Comparison of ENCODE assay signal across 1 cellular context in the genomic region with DNA sequence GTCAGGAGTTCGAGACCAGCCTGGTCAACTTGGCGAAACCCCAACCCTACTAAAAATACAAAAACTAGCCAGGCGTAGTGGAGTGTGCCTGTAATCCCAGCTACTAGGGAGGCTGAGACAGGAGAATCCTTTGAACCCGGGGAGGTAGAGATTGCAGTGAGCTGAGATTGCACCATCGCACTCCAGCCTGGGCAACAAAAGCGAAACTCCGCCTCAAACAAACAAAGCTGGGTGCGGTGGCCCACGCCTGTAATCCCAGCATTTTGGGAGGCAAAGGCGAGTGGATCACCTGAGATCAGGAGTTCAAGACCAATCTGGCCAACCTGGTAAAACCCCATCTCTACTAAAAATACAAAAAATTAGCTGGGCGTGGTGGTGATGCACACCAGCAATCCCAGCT.
A peak's percentile ranks its signal among the peaks of the same experiment; 100 is the strongest.
TF ChIP-seq lines count a peak whose summit lies in the region.
"Not testable (repeated sequence)": the region's sequence is repeated elsewhere in the genome, so short reads cannot be mapped to it uniquely, and the experiment has no call there.

No MANE protein-coding gene starts in this region.

TF ChIP-seq in HepG2, 621 proteins besides CTCF, POLR2A, EP300 and RAD21 (continued from another document):
- TF ChIP-seq, protein P1, sequence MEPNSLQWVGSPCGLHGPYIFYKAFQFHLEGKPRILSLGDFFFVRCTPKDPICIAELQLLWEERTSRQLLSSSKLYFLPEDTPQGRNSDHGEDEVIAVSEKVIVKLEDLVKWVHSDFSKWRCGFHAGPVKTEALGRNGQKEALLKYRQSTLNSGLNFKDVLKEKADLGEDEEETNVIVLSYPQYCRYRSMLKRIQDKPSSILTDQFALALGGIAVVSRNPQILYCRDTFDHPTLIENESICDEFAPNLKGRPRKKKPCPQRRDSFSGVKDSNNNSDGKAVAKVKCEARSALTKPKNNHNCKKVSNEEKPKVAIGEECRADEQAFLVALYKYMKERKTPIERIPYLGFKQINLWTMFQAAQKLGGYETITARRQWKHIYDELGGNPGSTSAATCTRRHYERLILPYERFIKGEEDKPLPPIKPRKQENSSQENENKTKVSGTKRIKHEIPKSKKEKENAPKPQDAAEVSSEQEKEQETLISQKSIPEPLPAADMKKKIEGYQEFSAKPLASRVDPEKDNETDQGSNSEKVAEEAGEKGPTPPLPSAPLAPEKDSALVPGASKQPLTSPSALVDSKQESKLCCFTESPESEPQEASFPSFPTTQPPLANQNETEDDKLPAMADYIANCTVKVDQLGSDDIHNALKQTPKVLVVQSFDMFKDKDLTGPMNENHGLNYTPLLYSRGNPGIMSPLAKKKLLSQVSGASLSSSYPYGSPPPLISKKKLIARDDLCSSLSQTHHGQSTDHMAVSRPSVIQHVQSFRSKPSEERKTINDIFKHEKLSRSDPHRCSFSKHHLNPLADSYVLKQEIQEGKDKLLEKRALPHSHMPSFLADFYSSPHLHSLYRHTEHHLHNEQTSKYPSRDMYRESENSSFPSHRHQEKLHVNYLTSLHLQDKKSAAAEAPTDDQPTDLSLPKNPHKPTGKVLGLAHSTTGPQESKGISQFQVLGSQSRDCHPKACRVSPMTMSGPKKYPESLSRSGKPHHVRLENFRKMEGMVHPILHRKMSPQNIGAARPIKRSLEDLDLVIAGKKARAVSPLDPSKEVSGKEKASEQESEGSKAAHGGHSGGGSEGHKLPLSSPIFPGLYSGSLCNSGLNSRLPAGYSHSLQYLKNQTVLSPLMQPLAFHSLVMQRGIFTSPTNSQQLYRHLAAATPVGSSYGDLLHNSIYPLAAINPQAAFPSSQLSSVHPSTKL (CRISPR knock-in tag; IDR thresholded peaks at IDR 0.05) = peak; percentile 31; the same call in 1 of the 2 replicates
- TF ChIP-seq KDM1A (CRISPR knock-in tag; IDR thresholded peaks at IDR 0.05) = peak; percentile 55; the same call in 1 of the 2 replicates
- not testable (repeated sequence) for TF ChIP-seq FOXP1, FOXA1 (IDR thresholded peaks at IDR 0.05)
- TF ChIP-seq FOXP1 (CRISPR knock-in tag; IDR thresholded peaks at IDR 0.05) = peak; percentile 49
- TF ChIP-seq, protein P2, sequence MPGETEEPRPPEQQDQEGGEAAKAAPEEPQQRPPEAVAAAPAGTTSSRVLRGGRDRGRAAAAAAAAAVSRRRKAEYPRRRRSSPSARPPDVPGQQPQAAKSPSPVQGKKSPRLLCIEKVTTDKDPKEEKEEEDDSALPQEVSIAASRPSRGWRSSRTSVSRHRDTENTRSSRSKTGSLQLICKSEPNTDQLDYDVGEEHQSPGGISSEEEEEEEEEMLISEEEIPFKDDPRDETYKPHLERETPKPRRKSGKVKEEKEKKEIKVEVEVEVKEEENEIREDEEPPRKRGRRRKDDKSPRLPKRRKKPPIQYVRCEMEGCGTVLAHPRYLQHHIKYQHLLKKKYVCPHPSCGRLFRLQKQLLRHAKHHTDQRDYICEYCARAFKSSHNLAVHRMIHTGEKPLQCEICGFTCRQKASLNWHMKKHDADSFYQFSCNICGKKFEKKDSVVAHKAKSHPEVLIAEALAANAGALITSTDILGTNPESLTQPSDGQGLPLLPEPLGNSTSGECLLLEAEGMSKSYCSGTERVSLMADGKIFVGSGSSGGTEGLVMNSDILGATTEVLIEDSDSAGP (CRISPR knock-in tag; IDR thresholded peaks at IDR 0.05; ENCODE audit: borderline replicate concordance) = peak; percentile 20; the same call in 1 of the 2 replicates
- TF ChIP-seq ZMYM4 (CRISPR knock-in tag; IDR thresholded peaks at IDR 0.05) = 0 out of 2 replicates have a peak, but pooled peaks have one; percentile 21
- TF ChIP-seq HOXA3 (CRISPR knock-in tag; IDR thresholded peaks at IDR 0.05) = peak; percentile 38
- TF ChIP-seq FOSL2 (CRISPR knock-in tag; IDR thresholded peaks at IDR 0.05) = 0 out of 2 replicates have a peak, but pooled peaks have one; percentile 17
- TF ChIP-seq FOXA1 (CRISPR knock-in tag; IDR thresholded peaks at IDR 0.05) = peak; percentile 43
- TF ChIP-seq ZNF3 (CRISPR knock-in tag; IDR thresholded peaks at IDR 0.05) = 0 out of 2 replicates have a peak, but pooled peaks have one; percentile 34
- TF ChIP-seq ZMYM2 (CRISPR knock-in tag; IDR thresholded peaks at IDR 0.05) = peak; percentile 59; the same call in 1 of the 2 replicates
- peak; percentile 72 for TF ChIP-seq HMG20B (CRISPR knock-in tag; conservative IDR thresholded peaks at IDR 0.05)
- TF ChIP-seq TCF7 (IDR thresholded peaks at IDR 0.05; ENCODE audit: low read depth) = 0 out of 2 replicates have a peak, but pooled peaks have one; percentile 16
- TF ChIP-seq NR2C2 (CRISPR knock-in tag; IDR thresholded peaks at IDR 0.05; ENCODE audit: borderline replicate concordance) = 0 out of 2 replicates have a peak, but pooled peaks have one; percentile 20
- TF ChIP-seq LCORL (IDR thresholded peaks at IDR 0.05) = 0 out of 2 replicates have a peak, but pooled peaks have one; percentile 27
- peak; percentile 62; the same call in 1 of the 2 replicates for TF ChIP-seq LCORL (CRISPR knock-in tag; IDR thresholded peaks at IDR 0.05)
- peak; percentile 11; the same call in 1 of the 2 replicates for TF ChIP-seq HNF4A (CRISPR knock-in tag; IDR thresholded peaks at IDR 0.05)
- 0 out of 2 replicates have a peak, but pooled peaks have one; percentile 12 for TF ChIP-seq NCOA2 (CRISPR knock-in tag; IDR thresholded peaks at IDR 0.05)
- TF ChIP-seq ZBTB38 (CRISPR knock-in tag; IDR thresholded peaks at IDR 0.05) = peak; percentile 32; the same call in 1 of the 2 replicates
- TF ChIP-seq ZNF460 (CRISPR knock-in tag; IDR thresholded peaks at IDR 0.05; ENCODE audit: borderline replicate concordance) = peak; percentile 95
- TF ChIP-seq, protein P3, sequence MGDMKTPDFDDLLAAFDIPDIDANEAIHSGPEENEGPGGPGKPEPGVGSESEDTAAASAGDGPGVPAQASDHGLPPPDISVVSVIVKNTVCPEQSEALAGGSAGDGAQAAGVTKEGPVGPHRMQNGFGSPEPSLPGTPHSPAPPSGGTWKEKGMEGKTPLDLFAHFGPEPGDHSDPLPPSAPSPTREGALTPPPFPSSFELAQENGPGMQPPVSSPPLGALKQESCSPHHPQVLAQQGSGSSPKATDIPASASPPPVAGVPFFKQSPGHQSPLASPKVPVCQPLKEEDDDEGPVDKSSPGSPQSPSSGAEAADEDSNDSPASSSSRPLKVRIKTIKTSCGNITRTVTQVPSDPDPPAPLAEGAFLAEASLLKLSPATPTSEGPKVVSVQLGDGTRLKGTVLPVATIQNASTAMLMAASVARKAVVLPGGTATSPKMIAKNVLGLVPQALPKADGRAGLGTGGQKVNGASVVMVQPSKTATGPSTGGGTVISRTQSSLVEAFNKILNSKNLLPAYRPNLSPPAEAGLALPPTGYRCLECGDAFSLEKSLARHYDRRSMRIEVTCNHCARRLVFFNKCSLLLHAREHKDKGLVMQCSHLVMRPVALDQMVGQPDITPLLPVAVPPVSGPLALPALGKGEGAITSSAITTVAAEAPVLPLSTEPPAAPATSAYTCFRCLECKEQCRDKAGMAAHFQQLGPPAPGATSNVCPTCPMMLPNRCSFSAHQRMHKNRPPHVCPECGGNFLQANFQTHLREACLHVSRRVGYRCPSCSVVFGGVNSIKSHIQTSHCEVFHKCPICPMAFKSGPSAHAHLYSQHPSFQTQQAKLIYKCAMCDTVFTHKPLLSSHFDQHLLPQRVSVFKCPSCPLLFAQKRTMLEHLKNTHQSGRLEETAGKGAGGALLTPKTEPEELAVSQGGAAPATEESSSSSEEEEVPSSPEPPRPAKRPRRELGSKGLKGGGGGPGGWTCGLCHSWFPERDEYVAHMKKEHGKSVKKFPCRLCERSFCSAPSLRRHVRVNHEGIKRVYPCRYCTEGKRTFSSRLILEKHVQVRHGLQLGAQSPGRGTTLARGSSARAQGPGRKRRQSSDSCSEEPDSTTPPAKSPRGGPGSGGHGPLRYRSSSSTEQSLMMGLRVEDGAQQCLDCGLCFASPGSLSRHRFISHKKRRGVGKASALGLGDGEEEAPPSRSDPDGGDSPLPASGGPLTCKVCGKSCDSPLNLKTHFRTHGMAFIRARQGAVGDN (CRISPR knock-in tag; IDR thresholded peaks at IDR 0.05) = peak; percentile 34; the same call in 1 of the 2 replicates
